Comparison of ENCODE assay signal across 3 cellular contexts in genomic region chr1:105533996-105534395, GRCh38.
"Had no signal": no experiment of that assay in that cellular context is flagged by ENCODE, and none has a peak within 500 bp of the region (broad histone marks: within the 10 kb centered on the region; RNA-seq: fewer than 3 reads in every experiment).

No MANE protein-coding gene starts in this region.

- ATAC-seq: GM12878 had no signal

- H3K4me3 ChIP-seq: GM12878 had no signal

- DNase-seq: GDM1, GF-D8 had no signal
